Comparison of ENCODE assay signal across 20 cellular contexts in genomic region chr2:98293931-98294687, GRCh38. TPM values are rescaled to one million over a fixed set of nuclear protein-coding genes. Genes with fewer than 3 reads are reported as not detected.
A peak's percentile ranks its signal among the peaks of the same experiment; 100 is the strongest.
DNase-seq lines count a peak whose midpoint lies in the region; ATAC-seq and TF ChIP-seq lines count a peak whose summit lies in the region.
"Had no signal": no experiment of that assay in that cellular context is flagged by ENCODE, and none has a peak within 500 bp of the region (broad histone marks: within the 10 kb centered on the region; RNA-seq: fewer than 3 reads in every experiment).

No MANE protein-coding gene starts in this region.

- H3K9me3 ChIP-seq in heart left ventricle (peaks cover 0 to 10% (median 0%) of the 10 kb centered on the region in 12 donors), left ventricle myocardium inferior (replicated peaks) (no peaks in the 10 kb centered on the region), liver (ENCODE audit: control insufficient read depth in 4 of 4, low read length in 3 of 4) (no peaks in the 10 kb centered on the region), stomach (peaks cover 0 to 8% (median 3%) of the 10 kb centered on the region in 4 donors), T-helper 17 cell (ENCODE audit: control insufficient read depth, low read length, poor library complexity, severe bottlenecking) (no peaks in the 10 kb centered on the region)

- H3K36me3 ChIP-seq in heart left ventricle (no peaks in the 10 kb centered on the region), left ventricle myocardium inferior (no peaks in the 10 kb centered on the region), liver (ENCODE audit: control insufficient read depth in 4 of 4, insufficient read depth in 3 of 4, low read depth in 1 of 4, low read length in 3 of 4) (no peaks in the 10 kb centered on the region), stomach (no peaks in the 10 kb centered on the region)
- H3K36me3 ChIP-seq: BLaER1 had no signal

- no peak overlapping the region for H3K4me3 Mint-ChIP-seq in T-helper 17 cell
- H3K4me3 Mint-ChIP-seq: CD8-positive, alpha-beta T cell; H9 had no signal

- no peak for TF ChIP-seq POLR2A in heart left ventricle (IDR thresholded peaks at IDR 0.05)
- no peak for TF ChIP-seq POLR2A in stomach (IDR thresholded peaks at IDR 0.05)

- intact Hi-C loops in heart left ventricle (cut with DNase I) (no loop called here), left ventricle myocardium inferior (cut with micrococcal nuclease) (no loop called here), stomach (cut with DNase I; ENCODE audit: low total_unique reads) (no loop called here)

- H3K27me3 Mint-ChIP-seq in T-helper 17 cell, result peaks cover 46% of the 10 kb centered on the region

- no peak for TF ChIP-seq CTCF in heart left ventricle (IDR thresholded peaks at IDR 0.05)
- no peak for TF ChIP-seq CTCF in left ventricle myocardium inferior (IDR thresholded peaks at IDR 0.05; ENCODE audit: borderline replicate concordance)
- TF ChIP-seq CTCF in liver (IDR thresholded peaks at IDR 0.05; ENCODE audit: low read depth, low read length, missing input control), result no peak
- no peak for TF ChIP-seq CTCF in stomach (IDR thresholded peaks at IDR 0.05)

- ATAC-seq in heart left ventricle, result peak in 3 of 4 donors; percentile 37 to 83 (median 69)
- ATAC-seq in T-helper 17 cell, result no peak
- ATAC-seq: CD8-positive, alpha-beta T cell had no signal

- no peak overlapping the region for H3K27ac ChIP-seq in heart left ventricle
- H3K27ac ChIP-seq in left ventricle myocardium inferior (replicated peaks), result no peak overlapping the region
- H3K27ac ChIP-seq in liver (ENCODE audit: low read depth in 1 of 2, low read length in 2 of 2), result peak overlapping the region; percentile 89 to 97
- peak overlapping the region in 2 of 5 donors; percentile 46 to 49 for H3K27ac ChIP-seq in stomach
- H3K27ac ChIP-seq: BLaER1, RWPE1 had no signal

- no peak for TF ChIP-seq EP300 in stomach (IDR thresholded peaks at IDR 0.05)

- H3K36me3 Mint-ChIP-seq in T-helper 17 cell (ENCODE audit: low read depth), result no peaks in the 10 kb centered on the region
- H3K36me3 Mint-ChIP-seq: CD8-positive, alpha-beta T cell had no signal

- peak in 1 of 2 donors; percentile 14 for TF ChIP-seq RAD21 in liver (IDR thresholded peaks at IDR 0.05)

- no peak for DNase-seq in heart left ventricle
- no peak for DNase-seq in left ventricle myocardium inferior
- peak; percentile 97 to 98 for DNase-seq in dermis microvascular lymphatic vessel endothelial cell (ENCODE audit: low read depth in 2 of 2)
- DNase-seq in stomach, result peak; percentile 72
- no peak for DNase-seq in T-helper 17 cell
- no peak for DNase-seq in NCI-H1417 treated with DMSO at 0.1 percent for 48 hours (lab: John Stamatoyannopoulos, UW)
- no peak for DNase-seq in HPDE6-E6E7 (ENCODE audit: extremely low spot score)
- DNase-seq: 8988T; CD8-positive, alpha-beta T cell; DMS79 treated with DMSO at 0.1 percent for 48 hours; H9; NCI-H1105 treated with DMSO at 0.1 percent for 48 hours; NCI-H187 treated with DMSO at 0.1 percent for 48 hours; NCI-H446; NCI-H748 treated with DMSO at 0.1 percent for 48 hours had no signal

- H3K27ac Mint-ChIP-seq in T-helper 17 cell, result no peak overlapping the region
- H3K27ac Mint-ChIP-seq: CD8-positive, alpha-beta T cell; H9 had no signal

- no peak overlapping the region for H3K9ac ChIP-seq in liver (ENCODE audit: low read depth in 1 of 2, low read length in 2 of 2)
- H3K9ac ChIP-seq: BLaER1 had no signal

- H3K27me3 ChIP-seq in heart left ventricle (no peaks in the 10 kb centered on the region), left ventricle myocardium inferior (ENCODE audit: low read depth) (peaks cover 4% of the 10 kb centered on the region), liver (ENCODE audit: control insufficient read depth in 4 of 4, insufficient read depth in 4 of 4, low read length in 3 of 4) (no peaks in the 10 kb centered on the region), stomach (no peaks in the 10 kb centered on the region)
- H3K27me3 ChIP-seq: BLaER1 had no signal

- H3K4me1 Mint-ChIP-seq in T-helper 17 cell, result no peaks in the 10 kb centered on the region

- H3K4me3 ChIP-seq in heart left ventricle (no peak overlapping the region), left ventricle myocardium inferior (no peak overlapping the region), liver (ENCODE audit: low read depth in 1 of 3, low read length in 3 of 3) (no peak overlapping the region), stomach (no peak overlapping the region)
- H3K4me3 ChIP-seq: BLaER1 had no signal

- WGBS in heart left ventricle, 4 donors, result 66 to 68% (median 67%) methylated on average over 12 of the region's 12 CpGs
- 63% methylated on average over 12 of the region's 12 CpGs for WGBS in liver
- WGBS in stomach, 5 donors, result 47 to 64% (median 57%) methylated on average over 12 of the region's 12 CpGs

- H3K4me1 ChIP-seq in heart left ventricle (no peaks in the 10 kb centered on the region), left ventricle myocardium inferior (no peaks in the 10 kb centered on the region), liver (ENCODE audit: control insufficient read depth in 4 of 4, insufficient read depth in 4 of 4, low read length in 3 of 4) (peaks cover 12 to 28% (median 20%) of the 10 kb centered on the region in 4 donors), stomach (peaks cover 12 to 42% (median 26%) of the 10 kb centered on the region in 4 donors)

TF ChIP-seq in liver, 16 proteins besides CTCF, POLR2A, EP300 and RAD21:
- TF ChIP-seq YY1 (IDR thresholded peaks at IDR 0.05) (peak; percentile 44), NR2F2 (IDR thresholded peaks at IDR 0.05) (peak; percentile 86), EGR1 (IDR thresholded peaks at IDR 0.05; ENCODE audit: low read depth in 2 of 2) (no peak), FOXA2 (IDR thresholded peaks at IDR 0.05) (no peak)

RNA-seq across cellular contexts. Expression of gene CNGA3, which starts 52.1 kb away (rescaled TPM):
- total RNA-seq in heart left ventricle (under 1 TPM in 1 of 9 donors, not detected in 8; 0.43 TPM), left ventricle myocardium inferior (not detected), dermis microvascular lymphatic vessel endothelial cell (under 0.01 TPM in 1 of 2 replicates, not detected in the other), liver (not detected), stomach (1 to 10 TPM in 2 of 5 donors, under 1 TPM in 1, not detected in 2; 0.14 to 6.4 (median 1.1) TPM), T-helper 17 cell (not detected)
- polyA plus RNA-seq in heart left ventricle (not detected), liver (not detected), stomach (under 1 TPM in 2 of 3 donors, not detected in 1; 0.12 to 0.13 TPM)
- total RNA-seq: CD8-positive, alpha-beta T cell; G401; H9; HT-29 had no signal

Comparison
In these comparisons a context has a peak if more than half of its experiments do, and no peak if none do; other contexts are left out.
1. DNase-seq: peak in dermis microvascular lymphatic vessel endothelial cell (2 of 2) and stomach (single experiment); none in heart left ventricle (0 of 5), left ventricle myocardium inferior (single experiment), T-helper 17 cell (0 of 3), NCI-H1417 treated with DMSO at 0.1 percent for 48 hours (single experiment) and HPDE6-E6E7 (single experiment).
2. H3K27ac ChIP-seq: peak in liver (2 of 2); none in heart left ventricle (0 of 12) and left ventricle myocardium inferior (single experiment).